ENCODE assay signal across 13 cellular contexts in the genomic region with DNA sequence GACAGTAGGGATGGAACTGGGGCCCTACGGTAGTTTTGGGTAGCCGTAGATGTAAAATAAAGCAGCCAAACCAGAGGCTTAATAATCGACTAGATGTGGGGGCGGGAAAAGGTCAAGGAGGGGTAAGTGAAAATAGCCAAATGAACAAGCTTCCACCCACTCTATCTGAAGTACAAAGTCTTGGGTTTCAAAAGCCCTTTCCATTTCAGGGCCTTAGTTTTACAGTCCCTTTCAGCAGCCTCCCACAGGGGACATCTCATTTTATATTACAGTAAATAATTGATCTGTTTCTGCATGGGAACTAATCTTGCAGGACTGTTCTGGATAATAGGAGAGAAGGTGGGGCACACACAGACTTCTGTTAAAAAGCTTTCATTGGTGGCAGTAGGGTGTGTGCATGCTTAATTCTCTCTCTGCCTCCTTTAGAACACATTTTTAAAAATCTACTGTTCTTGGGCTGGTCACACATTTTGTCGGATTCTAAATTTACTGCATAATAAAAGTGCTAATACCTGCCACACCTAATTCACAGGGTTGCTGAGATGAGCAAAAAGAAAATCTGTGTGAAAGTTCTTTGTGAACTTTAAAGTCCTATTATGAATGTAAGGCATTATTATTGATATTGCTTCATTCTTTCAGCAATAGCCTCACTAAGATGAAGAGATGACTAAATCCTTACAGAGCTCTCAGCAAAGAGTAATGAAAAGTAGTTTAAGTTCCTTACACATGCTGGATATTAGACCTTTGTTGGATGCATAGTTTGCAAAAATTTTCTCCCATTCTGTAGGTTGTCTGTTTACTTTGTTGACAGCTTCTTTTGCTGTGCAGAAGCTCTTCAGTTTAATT.
DNase-seq lines count a peak whose midpoint lies in the region; ATAC-seq and TF ChIP-seq lines count a peak whose summit lies in the region.
"Had no signal": no experiment of that assay in that cellular context is flagged by ENCODE, and none has a peak within 500 bp of the region (broad histone marks: within the 10 kb centered on the region; RNA-seq: fewer than 3 reads in every experiment).

No MANE protein-coding gene starts in this region.

- no peak overlapping the region for H3K27ac ChIP-seq in esophagus muscularis mucosa (replicated peaks in 1 of 4)

- no peaks in the 10 kb centered on the region for H3K9me3 ChIP-seq in esophagus muscularis mucosa

- no peak for TF ChIP-seq CTCF in esophagus muscularis mucosa (IDR thresholded peaks at IDR 0.05)

- intact Hi-C loops in activated CD4-positive, alpha-beta memory T cell treated with anti-CD3 and anti-CD28 coated beads for 36 hours (cut with micrococcal nuclease) = loop anchor here (2.0 kb wide), 1 partner anchor 20 kb away; no protein-coding TSS in a partner anchor
- intact Hi-C loops in esophagus muscularis mucosa (cut with DNase I) = loop anchor here (10.0 kb wide), 1 partner anchor 106 kb away; a partner anchor contains a TSS

- CTCF ChIA-PET in activated CD4-positive, alpha-beta memory T cell treated with anti-CD3 and anti-CD28 coated beads for 36 hours (lab: Charles Lee) = interaction anchor here (1.9 kb wide), 1 partner anchor 157 kb away, joined by 7 read pairs; no protein-coding TSS in a partner anchor
- CTCF ChIA-PET in activated CD4-positive, alpha-beta memory T cell treated with anti-CD3 and anti-CD28 coated beads, Interleukin-2, amount 10 ng/mL, durations not matched to agents 7 days and 5 days (lab: Charles Lee) = interaction anchor here (1.5 kb wide), 1 partner anchor 10 kb away, joined by 4 read pairs; no protein-coding TSS in a partner anchor

- peaks cover 13 to 32% (median 24%) of the 10 kb centered on the region in 4 donors for H3K4me1 ChIP-seq in esophagus muscularis mucosa

- TF ChIP-seq POLR2A in esophagus muscularis mucosa (IDR thresholded peaks at IDR 0.05; ENCODE audit: low read depth) = no peak

- H3K27me3 ChIP-seq in esophagus muscularis mucosa = no peaks in the 10 kb centered on the region

- H3K4me3 ChIP-seq in esophagus muscularis mucosa = no peak overlapping the region

- no peak overlapping the region for H3K27ac Mint-ChIP-seq in activated CD4-positive, alpha-beta memory T cell treated with anti-CD3 and anti-CD28 coated beads for 36 hours
- no peak overlapping the region for H3K27ac Mint-ChIP-seq in activated CD4-positive, alpha-beta memory T cell treated with anti-CD3 and anti-CD28 coated beads, Interleukin-2, amount 10 ng/mL, durations not matched to agents 7 days and 5 days
- peak overlapping the region; percentile 66 for H3K27ac Mint-ChIP-seq in stimulated activated naive CD8-positive, alpha-beta T cell treated with anti-CD3 and anti-CD28 coated beads, Interleukin-15, Interleukin-2, amounts not matched to agents 100 ng/mL and 50 ng/mL, for 24 hours
- H3K27ac Mint-ChIP-seq: activated naive CD8-positive, alpha-beta T cell treated with anti-CD3 and anti-CD28 coated beads, Interleukin-2, amount 10 ng/mL, durations not matched to agents 7 days and 5 days; WTC11 had no signal

- peaks cover 42% of the 10 kb centered on the region for H3K4me1 Mint-ChIP-seq in activated CD4-positive, alpha-beta memory T cell treated with anti-CD3 and anti-CD28 coated beads for 36 hours (ENCODE audit: low read depth)
- peaks cover 19% of the 10 kb centered on the region for H3K4me1 Mint-ChIP-seq in activated CD4-positive, alpha-beta memory T cell treated with anti-CD3 and anti-CD28 coated beads, Interleukin-2, amount 10 ng/mL, durations not matched to agents 7 days and 5 days
- peaks cover 88% of the 10 kb centered on the region for H3K4me1 Mint-ChIP-seq in stimulated activated naive CD8-positive, alpha-beta T cell treated with anti-CD3 and anti-CD28 coated beads, Interleukin-15, Interleukin-2, amounts not matched to agents 100 ng/mL and 50 ng/mL, for 24 hours (ENCODE audit: low read depth)

- TF ChIP-seq EP300 in esophagus muscularis mucosa (IDR thresholded peaks at IDR 0.05) = no peak

- no peaks in the 10 kb centered on the region for H3K9me3 Mint-ChIP-seq in activated CD4-positive, alpha-beta memory T cell treated with anti-CD3 and anti-CD28 coated beads for 36 hours
- no peaks in the 10 kb centered on the region for H3K9me3 Mint-ChIP-seq in activated CD4-positive, alpha-beta memory T cell treated with anti-CD3 and anti-CD28 coated beads, Interleukin-2, amount 10 ng/mL, durations not matched to agents 7 days and 5 days
- peaks cover 3% of the 10 kb centered on the region for H3K9me3 Mint-ChIP-seq in stimulated activated naive CD8-positive, alpha-beta T cell treated with anti-CD3 and anti-CD28 coated beads, Interleukin-15, Interleukin-2, amounts not matched to agents 100 ng/mL and 50 ng/mL, for 24 hours
- H3K9me3 Mint-ChIP-seq: activated naive CD8-positive, alpha-beta T cell treated with anti-CD3 and anti-CD28 coated beads, Interleukin-2, amount 10 ng/mL, durations not matched to agents 7 days and 5 days; WTC11 had no signal

- ATAC-seq in HG02571 (IDR thresholded peaks at IDR 0.05; ENCODE audit: unreplicated experiment) = peak; percentile 43
- peak; percentile 37 for ATAC-seq in HG03457 (IDR thresholded peaks at IDR 0.05; ENCODE audit: unreplicated experiment)
- ATAC-seq: sciatic nerve had no signal

- 84% methylated on average over 5 of the region's 5 CpGs for WGBS in esophagus muscularis mucosa

- no peak overlapping the region for H3K4me3 Mint-ChIP-seq in activated CD4-positive, alpha-beta memory T cell treated with anti-CD3 and anti-CD28 coated beads for 36 hours
- H3K4me3 Mint-ChIP-seq in activated CD4-positive, alpha-beta memory T cell treated with anti-CD3 and anti-CD28 coated beads, Interleukin-2, amount 10 ng/mL, durations not matched to agents 7 days and 5 days = no peak overlapping the region
- H3K4me3 Mint-ChIP-seq in stimulated activated naive CD8-positive, alpha-beta T cell treated with anti-CD3 and anti-CD28 coated beads, Interleukin-15, Interleukin-2, amounts not matched to agents 100 ng/mL and 50 ng/mL, for 24 hours = peak overlapping the region; percentile 39
- H3K4me3 Mint-ChIP-seq: activated naive CD8-positive, alpha-beta T cell treated with anti-CD3 and anti-CD28 coated beads, Interleukin-2, amount 10 ng/mL, durations not matched to agents 7 days and 5 days; WTC11 had no signal

- POLR2A ChIA-PET in activated CD4-positive, alpha-beta memory T cell treated with anti-CD3 and anti-CD28 coated beads for 36 hours (lab: Charles Lee) = no interaction called here
- POLR2A ChIA-PET in activated CD4-positive, alpha-beta memory T cell treated with anti-CD3 and anti-CD28 coated beads, Interleukin-2, amount 10 ng/mL, durations not matched to agents 7 days and 5 days (lab: Charles Lee) = no interaction called here

- peak; percentile 16 for DNase-seq in activated CD4-positive, alpha-beta memory T cell treated with anti-CD3 and anti-CD28 coated beads for 36 hours
- no peak for DNase-seq in activated CD4-positive, alpha-beta memory T cell treated with anti-CD3 and anti-CD28 coated beads, Interleukin-2, amount 10 ng/mL, durations not matched to agents 7 days and 5 days
- DNase-seq in SHP77 (lab: John Stamatoyannopoulos, UW) (no peak), esophagus muscularis mucosa (ENCODE audit: extremely low spot score) (no peak), SKM-1 treated with dmso at 0.1 percent for 144 hours (lab: John Stamatoyannopoulos, UW; ENCODE audit: unreplicated experiment) (no peak)
- DNase-seq: activated naive CD8-positive, alpha-beta T cell treated with anti-CD3 and anti-CD28 coated beads, Interleukin-2, amount 10 ng/mL, durations not matched to agents 7 days and 5 days; hippocampal formation; NCI-H187 had no signal

- H3K27me3 Mint-ChIP-seq in activated CD4-positive, alpha-beta memory T cell treated with anti-CD3 and anti-CD28 coated beads for 36 hours = no peaks in the 10 kb centered on the region
- H3K27me3 Mint-ChIP-seq in activated CD4-positive, alpha-beta memory T cell treated with anti-CD3 and anti-CD28 coated beads, Interleukin-2, amount 10 ng/mL, durations not matched to agents 7 days and 5 days = no peaks in the 10 kb centered on the region
- no peaks in the 10 kb centered on the region for H3K27me3 Mint-ChIP-seq in stimulated activated naive CD8-positive, alpha-beta T cell treated with anti-CD3 and anti-CD28 coated beads, Interleukin-15, Interleukin-2, amounts not matched to agents 100 ng/mL and 50 ng/mL, for 24 hours
- H3K27me3 Mint-ChIP-seq: activated naive CD8-positive, alpha-beta T cell treated with anti-CD3 and anti-CD28 coated beads, Interleukin-2, amount 10 ng/mL, durations not matched to agents 7 days and 5 days had no signal

- H3K36me3 Mint-ChIP-seq in activated CD4-positive, alpha-beta memory T cell treated with anti-CD3 and anti-CD28 coated beads for 36 hours = peaks cover 8% of the 10 kb centered on the region
- H3K36me3 Mint-ChIP-seq in activated CD4-positive, alpha-beta memory T cell treated with anti-CD3 and anti-CD28 coated beads, Interleukin-2, amount 10 ng/mL, durations not matched to agents 7 days and 5 days (ENCODE audit: low read depth) = peaks cover 6% of the 10 kb centered on the region
- H3K36me3 Mint-ChIP-seq in stimulated activated naive CD8-positive, alpha-beta T cell treated with anti-CD3 and anti-CD28 coated beads, Interleukin-15, Interleukin-2, amounts not matched to agents 100 ng/mL and 50 ng/mL, for 24 hours (ENCODE audit: low read depth) = peaks cover 35% of the 10 kb centered on the region

- no peaks in the 10 kb centered on the region for H3K36me3 ChIP-seq in esophagus muscularis mucosa
